ENCODE assay signal across 22 cellular contexts in the genomic region with DNA sequence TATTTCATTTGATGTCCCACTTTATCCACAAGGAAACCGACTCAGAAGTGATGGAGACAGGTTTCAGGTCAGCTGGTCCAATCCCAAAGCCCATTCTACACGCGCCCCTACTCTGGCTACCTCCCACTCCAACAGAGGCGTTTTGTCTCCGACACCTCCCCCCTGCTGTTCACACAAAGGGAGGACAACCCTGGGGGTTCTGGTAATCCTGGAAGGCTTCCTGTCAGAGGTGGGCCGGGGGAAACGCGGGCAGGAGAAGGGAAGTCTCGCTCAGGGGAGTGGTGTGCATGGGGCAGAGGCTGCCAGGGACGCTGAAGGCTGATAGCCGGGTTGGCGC. TPM values are rescaled to one million over a fixed set of nuclear protein-coding genes. Genes with fewer than 3 reads are reported as not detected.
DNase-seq lines count a peak whose midpoint lies in the region; ATAC-seq and TF ChIP-seq lines count a peak whose summit lies in the region.
"Had no signal": no experiment of that assay in that cellular context is flagged by ENCODE, and none has a peak within 500 bp of the region (broad histone marks: within the 10 kb centered on the region; RNA-seq: fewer than 3 reads in every experiment).

No MANE protein-coding gene starts in this region.

- H3K9me3 Mint-ChIP-seq in endodermal cell: no peaks in the 10 kb centered on the region
- H3K9me3 Mint-ChIP-seq: activated CD4-positive, alpha-beta memory T cell treated with anti-CD3 and anti-CD28 coated beads, Interleukin-2, amount 10 ng/mL, durations not matched to agents 7 days and 5 days; activated naive CD8-positive, alpha-beta T cell treated with anti-CD3 and anti-CD28 coated beads, Interleukin-2, amount 10 ng/mL, durations not matched to agents 7 days and 5 days; stimulated activated naive CD8-positive, alpha-beta T cell treated with anti-CD3 and anti-CD28 coated beads, Interleukin-15, Interleukin-2, amounts not matched to agents 100 ng/mL and 50 ng/mL, for 24 hours; T-cell had no signal

- no peak overlapping the region for H3K4me3 ChIP-seq in BLaER1
- peak overlapping the region; percentile 50 for H3K4me3 ChIP-seq in HUES6 (ENCODE audit: low read depth, low read length)
- peak overlapping the region; percentile 64 for H3K4me3 ChIP-seq in endodermal cell (ENCODE audit: low read length)
- peak overlapping the region; percentile 16 for H3K4me3 ChIP-seq in mesodermal cell (ENCODE audit: extremely low read depth, insufficient read depth, low read length, poor library complexity, severe bottlenecking)
- H3K4me3 ChIP-seq: HAP-1, thyroid gland had no signal

- TF ChIP-seq CTCF in endodermal cell (conservative IDR thresholded peaks at IDR 0.05): no peak

- H3K4me2 ChIP-seq in BLaER1: peak overlapping the region; percentile 80

- H3K27me3 ChIP-seq in BLaER1 (no peaks in the 10 kb centered on the region), HUES6 (ENCODE audit: control insufficient read depth, insufficient read depth, low read length) (no peaks in the 10 kb centered on the region; the same call in 1 of the 2 replicates), endodermal cell (ENCODE audit: control insufficient read depth, insufficient read depth, low read length, poor library complexity, severe bottlenecking) (peaks cover 33% of the 10 kb centered on the region)
- H3K27me3 ChIP-seq: thyroid gland had no signal

- H3K27ac Mint-ChIP-seq in endodermal cell: no peak overlapping the region
- H3K27ac Mint-ChIP-seq: activated CD4-positive, alpha-beta memory T cell treated with anti-CD3 and anti-CD28 coated beads, Interleukin-2, amount 10 ng/mL, durations not matched to agents 7 days and 5 days; activated naive CD8-positive, alpha-beta T cell treated with anti-CD3 and anti-CD28 coated beads, Interleukin-2, amount 10 ng/mL, durations not matched to agents 7 days and 5 days; CD4-positive, CD25-positive, alpha-beta regulatory T cell; stimulated activated naive CD8-positive, alpha-beta T cell treated with anti-CD3 and anti-CD28 coated beads, Interleukin-15, Interleukin-2, amounts not matched to agents 100 ng/mL and 50 ng/mL, for 24 hours; T-cell had no signal

- DNase-seq in endodermal cell (no peak), NCI-H774 (lab: John Stamatoyannopoulos, UW) (no peak), GF-D8 (lab: John Stamatoyannopoulos, UW) (no peak), EL (no peak)
- DNase-seq: activated effector memory CD4-positive, alpha-beta T cell treated with Interleukin-2 at 50 U/mL for 16 hours; foreskin melanocyte; NCI-H2081 treated with DMSO at 0.1 percent for 48 hours; SIG-M5 had no signal

- H3K36me3 ChIP-seq in BLaER1: no peaks in the 10 kb centered on the region
- no peaks in the 10 kb centered on the region for H3K36me3 ChIP-seq in HUES6 (ENCODE audit: control insufficient read depth, insufficient read depth, low read length)
- H3K36me3 ChIP-seq in endodermal cell (ENCODE audit: control insufficient read depth, insufficient read depth, low read length): no peaks in the 10 kb centered on the region
- H3K36me3 ChIP-seq in mesodermal cell (ENCODE audit: control insufficient read depth, insufficient read depth, low read length): no peaks in the 10 kb centered on the region
- H3K36me3 ChIP-seq: HAP-1, lower lobe of right lung, thyroid gland had no signal

- peaks cover 66% of the 10 kb centered on the region for H3K27me3 Mint-ChIP-seq in endodermal cell (ENCODE audit: insufficient read depth)

- H3K4me1 ChIP-seq in BLaER1: peaks cover 6% of the 10 kb centered on the region; the same call in 1 of the 2 replicates
- H3K4me1 ChIP-seq in HUES6 (ENCODE audit: control insufficient read depth, insufficient read depth, low read length): peaks cover 30% of the 10 kb centered on the region
- H3K4me1 ChIP-seq in endodermal cell (ENCODE audit: control insufficient read depth, insufficient read depth, low read length): no peaks in the 10 kb centered on the region
- H3K4me1 ChIP-seq in mesodermal cell (ENCODE audit: control insufficient read depth, insufficient read depth, low read length, poor library complexity, severe bottlenecking): peaks cover 5% of the 10 kb centered on the region
- H3K4me1 ChIP-seq: psoas muscle had no signal

- 0 to 21% methylated on average over 1 to 12 of the region's 12 CpGs for WGBS in endodermal cell (ENCODE audit: insufficient coverage in 1 of 2, insufficient read length in 1 of 2), 2 experiments
- 8 to 9% methylated on average over 6 to 10 of the region's 12 CpGs for WGBS in mesodermal cell (ENCODE audit: insufficient coverage in 2 of 2), 2 experiments

- no peaks in the 10 kb centered on the region for H3K36me3 Mint-ChIP-seq in endodermal cell (ENCODE audit: low read depth)
- H3K36me3 Mint-ChIP-seq: activated naive CD8-positive, alpha-beta T cell treated with anti-CD3 and anti-CD28 coated beads, Interleukin-2, amount 10 ng/mL, durations not matched to agents 7 days and 5 days; CD4-positive, CD25-positive, alpha-beta regulatory T cell; T-cell had no signal

- H3K9ac ChIP-seq in BLaER1: no peak overlapping the region
- no peak overlapping the region for H3K9ac ChIP-seq in HUES6 (ENCODE audit: low read length)
- no peak overlapping the region for H3K9ac ChIP-seq in endodermal cell (ENCODE audit: extremely low read depth, low read length, poor library complexity, severe bottlenecking)

- H4K20me1 ChIP-seq in BLaER1: no peaks in the 10 kb centered on the region

- peak overlapping the region; percentile 46 for H3K4me3 Mint-ChIP-seq in endodermal cell
- H3K4me3 Mint-ChIP-seq: activated CD4-positive, alpha-beta memory T cell treated with anti-CD3 and anti-CD28 coated beads, Interleukin-2, amount 10 ng/mL, durations not matched to agents 7 days and 5 days; activated naive CD8-positive, alpha-beta T cell treated with anti-CD3 and anti-CD28 coated beads, Interleukin-2, amount 10 ng/mL, durations not matched to agents 7 days and 5 days; CD4-positive, CD25-positive, alpha-beta regulatory T cell; stimulated activated naive CD8-positive, alpha-beta T cell treated with anti-CD3 and anti-CD28 coated beads, Interleukin-15, Interleukin-2, amounts not matched to agents 100 ng/mL and 50 ng/mL, for 24 hours; T-cell had no signal

- H3K27ac ChIP-seq in BLaER1 (no peak overlapping the region), HUES6 (ENCODE audit: low read depth, low read length) (no peak overlapping the region), endodermal cell (ENCODE audit: low read depth, low read length) (no peak overlapping the region), mesodermal cell (ENCODE audit: low read depth, low read length, severe bottlenecking) (no peak overlapping the region)
- H3K27ac ChIP-seq: lower lobe of right lung, psoas muscle, thyroid gland had no signal

- H3K9me3 ChIP-seq in BLaER1 (no peaks in the 10 kb centered on the region), HUES6 (ENCODE audit: control insufficient read depth, insufficient read depth, low read depth, low read length) (no peaks in the 10 kb centered on the region; the same call in 1 of the 2 replicates), endodermal cell (ENCODE audit: control insufficient read depth, low read length) (no peaks in the 10 kb centered on the region), mesodermal cell (ENCODE audit: control insufficient read depth, low read length) (no peaks in the 10 kb centered on the region)
- H3K9me3 ChIP-seq: HAP-1, lower lobe of right lung, psoas muscle, thyroid gland had no signal

- no peak for ATAC-seq in HG02938 (IDR thresholded peaks at IDR 0.05; ENCODE audit: unreplicated experiment)

- H3K4me1 Mint-ChIP-seq in endodermal cell: peaks cover 11% of the 10 kb centered on the region
- H3K4me1 Mint-ChIP-seq: activated CD4-positive, alpha-beta memory T cell treated with anti-CD3 and anti-CD28 coated beads, Interleukin-2, amount 10 ng/mL, durations not matched to agents 7 days and 5 days; activated naive CD8-positive, alpha-beta T cell treated with anti-CD3 and anti-CD28 coated beads, Interleukin-2, amount 10 ng/mL, durations not matched to agents 7 days and 5 days had no signal

RNA-seq across cellular contexts. Expression of a gene that starts 39.7 kb away (rescaled TPM):
- total RNA-seq in endodermal cell: 1 to 10 TPM; 1.1 to 1.9 TPM
- polyA plus RNA-seq in endodermal cell (2013, experiment 1 of 2): 2.5 TPM
- polyA plus RNA-seq in endodermal cell (2013, experiment 2 of 2): 0.70 TPM
- polyA plus RNA-seq in mesodermal cell (2013, experiment 1 of 2): 3.0 TPM
- polyA plus RNA-seq in mesodermal cell (2013, experiment 2 of 2): 2.3 TPM
- total RNA-seq: activated CD4-positive, alpha-beta memory T cell treated with anti-CD3 and anti-CD28 coated beads, Interleukin-2, amount 10 ng/mL, durations not matched to agents 7 days and 5 days; activated naive CD8-positive, alpha-beta T cell treated with anti-CD3 and anti-CD28 coated beads, Interleukin-2, amount 10 ng/mL, durations not matched to agents 7 days and 5 days; CD4-positive, CD25-positive, alpha-beta regulatory T cell; G401; psoas muscle; thyroid gland had no signal
- polyA plus RNA-seq: CD4-positive, CD25-positive, alpha-beta regulatory T cell had no signal
